In genomic region chr2:232545511-232546375, GRCh38 we compare ENCODE assay signal across 1 cellular context.
TF ChIP-seq lines count a peak whose summit lies in the region.

No MANE protein-coding gene starts in this region.

TF ChIP-seq in HepG2, 621 proteins besides CTCF, POLR2A, EP300 and RAD21:
- TF ChIP-seq AGO2 (optimal IDR thresholded peaks at IDR 0.05; ENCODE audit: low read depth, low read length): peak; percentile 59
- TF ChIP-seq NCOA1 (CRISPR knock-in tag; IDR thresholded peaks at IDR 0.05): no peak
